Comparison of ENCODE assay signal across 8 cellular contexts in the genomic region with DNA sequence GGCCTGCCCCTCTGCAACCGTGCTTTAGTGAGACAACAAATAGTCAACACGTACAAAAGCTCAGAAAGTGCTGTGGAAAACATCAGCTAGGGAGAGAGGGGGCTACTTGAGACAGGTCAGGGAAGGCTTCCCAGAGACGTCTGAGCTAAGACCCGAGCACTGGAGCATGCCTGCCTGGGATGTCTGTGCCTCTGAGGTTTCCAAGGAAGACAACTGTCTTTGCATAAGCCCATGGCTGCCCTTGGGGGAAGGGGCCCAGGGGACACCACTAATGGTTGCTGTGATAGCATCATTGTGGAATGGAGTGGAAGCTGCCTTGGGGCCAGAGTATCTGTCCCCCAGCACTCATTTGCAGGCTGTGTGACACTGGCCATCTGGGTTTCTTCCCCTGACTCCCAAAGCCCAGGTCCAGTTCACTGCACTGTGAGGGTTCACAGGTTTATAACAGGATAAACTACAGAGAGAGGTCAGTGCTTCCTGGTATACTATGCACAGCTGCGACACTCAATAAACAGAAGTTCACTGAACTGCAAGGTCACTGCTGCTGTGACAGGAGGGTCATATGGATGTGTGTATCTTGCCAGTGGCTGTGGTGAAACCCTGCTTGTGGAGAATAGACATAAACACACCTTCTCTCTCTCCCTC. TPM values are rescaled to one million over a fixed set of nuclear protein-coding genes. Genes with fewer than 3 reads are reported as not detected.
DNase-seq lines count a peak whose midpoint lies in the region; ATAC-seq and TF ChIP-seq lines count a peak whose summit lies in the region.

No MANE protein-coding gene starts in this region.

- no peak for ATAC-seq in activated T-cell treated with anti-CD3 and anti-CD28 coated beads, Interleukin-2, amount 50 U/mL, for 4 hours
- ATAC-seq in stimulated activated naive CD8-positive, alpha-beta T cell treated with anti-CD3 and anti-CD28 coated beads, Interleukin-15, amount 100 ng/mL, for 72 hours, result no peak
- ATAC-seq in HG03095 (IDR thresholded peaks at IDR 0.05; ENCODE audit: unreplicated experiment), result no peak

- peak overlapping the region; percentile 99 for H3K27ac Mint-ChIP-seq in glutamatergic neuron (ENCODE audit: unreplicated experiment)
- H3K27ac Mint-ChIP-seq in stimulated activated naive CD8-positive, alpha-beta T cell treated with anti-CD3 and anti-CD28 coated beads, Interleukin-15, amount 100 ng/mL, for 72 hours, result peak overlapping the region; percentile 95 to 99

- no peak overlapping the region for H3K4me2 ChIP-seq in Karpas-422 (ENCODE audit: low read depth, low read length, poor library complexity, severe bottlenecking)
- no peak overlapping the region for H3K4me2 ChIP-seq in trophoblast cell (ENCODE audit: low read length)

- H3K36me3 ChIP-seq in SJCRH30 (no peaks in the 10 kb centered on the region), Karpas-422 (ENCODE audit: insufficient read depth, low read length) (no peaks in the 10 kb centered on the region), trophoblast cell (ENCODE audit: control insufficient read depth in 1 of 2, insufficient read depth in 2 of 2, low read length in 2 of 2) (no peaks in the 10 kb centered on the region)

- H2AK5ac ChIP-seq in trophoblast cell (ENCODE audit: low read length), result no peak overlapping the region

- H2AFZ ChIP-seq in Karpas-422 (ENCODE audit: low read length) (no peak overlapping the region), trophoblast cell (ENCODE audit: insufficient read depth, low read length, poor library complexity) (no peak overlapping the region)

- H3K4me3 ChIP-seq in SJCRH30, result no peak overlapping the region
- H3K4me3 ChIP-seq in Karpas-422 (ENCODE audit: low read length), result no peak overlapping the region
- H3K4me3 ChIP-seq in trophoblast cell (ENCODE audit: low read depth, low read length), result no peak overlapping the region

- no peak overlapping the region for H2BK12ac ChIP-seq in trophoblast cell (ENCODE audit: low read length)

- H2BK5ac ChIP-seq in trophoblast cell (ENCODE audit: low read depth, low read length, poor library complexity), result no peak overlapping the region

- H3K79me2 ChIP-seq in Karpas-422 (ENCODE audit: low read length), result peaks cover 31% of the 10 kb centered on the region
- H3K79me2 ChIP-seq in trophoblast cell (ENCODE audit: control insufficient read depth, insufficient read depth, low read length, poor library complexity), result peaks cover 8% of the 10 kb centered on the region

- H3K4ac ChIP-seq in trophoblast cell (ENCODE audit: low read depth, low read length), result no peak overlapping the region

- no peak overlapping the region for H3K14ac ChIP-seq in trophoblast cell (ENCODE audit: low read length)

- H3K36me3 Mint-ChIP-seq in activated T-cell treated with anti-CD3 and anti-CD28 coated beads, Interleukin-2, amount 50 U/mL, for 4 hours (ENCODE audit: insufficient read depth), result no peaks in the 10 kb centered on the region
- peaks cover 5% of the 10 kb centered on the region for H3K36me3 Mint-ChIP-seq in glutamatergic neuron (ENCODE audit: unreplicated experiment)

- peaks cover 25% of the 10 kb centered on the region for H3K4me1 ChIP-seq in SJCRH30
- H3K4me1 ChIP-seq in Karpas-422 (ENCODE audit: low read length), result peaks cover 36% of the 10 kb centered on the region
- H3K4me1 ChIP-seq in trophoblast cell (ENCODE audit: control insufficient read depth in 1 of 2, insufficient read depth in 2 of 2, low read length in 2 of 2), result peaks cover 2 to 3% of the 10 kb centered on the region in 2 experiments

- no peaks in the 10 kb centered on the region for H4K20me1 ChIP-seq in Karpas-422 (ENCODE audit: insufficient read depth, low read depth, low read length)

- H3K9me2 ChIP-seq in Karpas-422 (replicated peaks; ENCODE audit: insufficient read depth, low read length), result no peaks in the 10 kb centered on the region

- no peak overlapping the region for H3K18ac ChIP-seq in trophoblast cell (ENCODE audit: low read length)

- H4K8ac ChIP-seq in trophoblast cell (ENCODE audit: low read depth, low read length), result no peak overlapping the region

- H3K4me1 Mint-ChIP-seq in activated T-cell treated with anti-CD3 and anti-CD28 coated beads, Interleukin-2, amount 50 U/mL, for 4 hours (ENCODE audit: low read depth), result peaks cover 40% of the 10 kb centered on the region
- peaks cover 28% of the 10 kb centered on the region for H3K4me1 Mint-ChIP-seq in glutamatergic neuron (ENCODE audit: low read depth, unreplicated experiment)
- H3K4me1 Mint-ChIP-seq in stimulated activated naive CD8-positive, alpha-beta T cell treated with anti-CD3 and anti-CD28 coated beads, Interleukin-15, amount 100 ng/mL, for 72 hours, result peaks cover 50% of the 10 kb centered on the region

- no peak overlapping the region for H3K23ac ChIP-seq in trophoblast cell (ENCODE audit: low read length)

- H4K12ac ChIP-seq in trophoblast cell (ENCODE audit: low read depth, low read length), result no peak overlapping the region

- H4K91ac ChIP-seq in trophoblast cell (ENCODE audit: low read depth, low read length), result no peak overlapping the region

- WGBS in trophoblast cell (ENCODE audit: extremely low coverage, insufficient coverage, insufficient read length), result no CpG with 5 or more reads among the region's 5 CpGs

- peak overlapping the region; percentile 98 for H3K4me3 Mint-ChIP-seq in activated T-cell treated with anti-CD3 and anti-CD28 coated beads, Interleukin-2, amount 50 U/mL, for 4 hours
- peak overlapping the region; percentile 95 for H3K4me3 Mint-ChIP-seq in glutamatergic neuron (ENCODE audit: unreplicated experiment)
- peak overlapping the region; percentile 89 to 100 for H3K4me3 Mint-ChIP-seq in stimulated activated naive CD8-positive, alpha-beta T cell treated with anti-CD3 and anti-CD28 coated beads, Interleukin-15, amount 100 ng/mL, for 72 hours

- no peaks in the 10 kb centered on the region for H3K27me3 ChIP-seq in SJCRH30
- H3K27me3 ChIP-seq in Karpas-422 (ENCODE audit: low read length), result no peaks in the 10 kb centered on the region
- H3K27me3 ChIP-seq in trophoblast cell (ENCODE audit: insufficient read depth, low read length), result no peaks in the 10 kb centered on the region

- no peaks in the 10 kb centered on the region for H3K9me3 ChIP-seq in SJCRH30 (replicated peaks)
- H3K9me3 ChIP-seq in Karpas-422 (ENCODE audit: low read length), result no peaks in the 10 kb centered on the region
- no peaks in the 10 kb centered on the region for H3K9me3 ChIP-seq in trophoblast cell (ENCODE audit: insufficient read depth, low read depth, low read length)

- H2BK120ac ChIP-seq in trophoblast cell (ENCODE audit: insufficient read depth, low read length, poor library complexity), result no peak overlapping the region

- H3K9me3 Mint-ChIP-seq in activated T-cell treated with anti-CD3 and anti-CD28 coated beads, Interleukin-2, amount 50 U/mL, for 4 hours, result no peaks in the 10 kb centered on the region
- H3K9me3 Mint-ChIP-seq in glutamatergic neuron (ENCODE audit: unreplicated experiment), result peaks cover 13% of the 10 kb centered on the region
- no peaks in the 10 kb centered on the region for H3K9me3 Mint-ChIP-seq in stimulated activated naive CD8-positive, alpha-beta T cell treated with anti-CD3 and anti-CD28 coated beads, Interleukin-15, amount 100 ng/mL, for 72 hours

- H3K27ac ChIP-seq in SJCRH30 (no peak overlapping the region), Karpas-422 (ENCODE audit: low read length) (no peak overlapping the region), trophoblast cell (ENCODE audit: low read depth, low read length) (no peak overlapping the region)

- no peaks in the 10 kb centered on the region for H3K27me3 Mint-ChIP-seq in activated T-cell treated with anti-CD3 and anti-CD28 coated beads, Interleukin-2, amount 50 U/mL, for 4 hours (ENCODE audit: low read depth)
- H3K27me3 Mint-ChIP-seq in glutamatergic neuron (ENCODE audit: unreplicated experiment), result peaks cover 18% of the 10 kb centered on the region
- H3K27me3 Mint-ChIP-seq in stimulated activated naive CD8-positive, alpha-beta T cell treated with anti-CD3 and anti-CD28 coated beads, Interleukin-15, amount 100 ng/mL, for 72 hours, result no peaks in the 10 kb centered on the region

- no peak for DNase-seq in activated T-cell treated with anti-CD3 and anti-CD28 coated beads, Interleukin-2, amount 50 U/mL, for 4 hours
- DNase-seq in activated T-cell treated with anti-CD3 and anti-CD28 coated beads for 4 hours (no peak), SJCRH30 (peak; percentile 60 to 69), glutamatergic neuron (peak; percentile 90), Karpas-422 (no peak), trophoblast cell (no peak)
- DNase-seq in stimulated activated naive CD8-positive, alpha-beta T cell treated with anti-CD3 and anti-CD28 coated beads, Interleukin-15, amount 100 ng/mL, for 72 hours, result no peak

- H3K9ac ChIP-seq in Karpas-422 (ENCODE audit: low read length), result no peak overlapping the region
- no peak overlapping the region for H3K9ac ChIP-seq in trophoblast cell (ENCODE audit: low read length)

- H3K79me1 ChIP-seq in trophoblast cell (ENCODE audit: low read length), result peaks cover 12% of the 10 kb centered on the region

- no peak for TF ChIP-seq CTCF in glutamatergic neuron (IDR thresholded peaks at IDR 0.05; ENCODE audit: partially characterized antibody, unreplicated experiment)

RNA-seq across cellular contexts. Expression of a gene that starts 1.5 kb away (rescaled TPM):
- 10 to 100 TPM; 27.8 to 31.6 (median 28.3) TPM for total RNA-seq in activated T-cell treated with anti-CD3 and anti-CD28 coated beads, Interleukin-2, amount 50 U/mL, for 4 hours
- total RNA-seq in SJCRH30 (2014; rRNA removed; shearing (Covaris generic)), result 35.6 and 38.2 TPM in 2 replicates
- total RNA-seq in glutamatergic neuron (ENCODE audit: unreplicated experiment), result 30.2 TPM
- 28.7 and 37.9 TPM in 2 replicates for total RNA-seq in Karpas-422 (2014; rRNA removed; shearing (Covaris generic); ENCODE audit: low replicate concordance)
- polyA plus RNA-seq in trophoblast cell (2013), result 11.8 and 12.1 TPM in 2 replicates

Comparison
In these comparisons a context has a peak if more than half of its experiments do, and no peak if none do; other contexts are left out.
1. DNase-seq: peak in SJCRH30 (2 of 2) and glutamatergic neuron (single experiment); none in activated T-cell treated with anti-CD3 and anti-CD28 coated beads, Interleukin-2, amount 50 U/mL, for 4 hours (single experiment), activated T-cell treated with anti-CD3 and anti-CD28 coated beads for 4 hours (single experiment), stimulated activated naive CD8-positive, alpha-beta T cell treated with anti-CD3 and anti-CD28 coated beads, Interleukin-15, amount 100 ng/mL, for 72 hours (0 of 2), Karpas-422 (single experiment) and trophoblast cell (0 of 2).
2. Peak in every context shown above with its lines, with median percentiles within 50 percentile points of each other: H3K4me3 Mint-ChIP-seq.